ENCODE assay signal across 8 cellular contexts in genomic region chr3:114411811-114412803, GRCh38.
A peak's percentile ranks its signal among the peaks of the same experiment; 100 is the strongest.
DNase-seq lines count a peak whose midpoint lies in the region; ATAC-seq and TF ChIP-seq lines count a peak whose summit lies in the region.

No MANE protein-coding gene starts in this region.

- intact Hi-C loops in right cardiac atrium (cut with DNase I) = loop anchor here in 1 of 4 donors (2.0 kb wide), 1 partner anchor 49 kb away; no protein-coding TSS in a partner anchor
- intact Hi-C loops in colonic mucosa (cut with DNase I) = no loop called here
- intact Hi-C loops in lower leg skin (cut with DNase I; ENCODE audit: low total_unique reads) = no loop called here

- no peak for DNase-seq in GM13976 (ENCODE audit: low spot score)
- DNase-seq in activated CD4-positive, CD25-positive, alpha-beta regulatory T cell treated with anti-CD3 and anti-CD28 coated beads, Interleukin-2, amount 50 U/mL, for 72 hours = peak; percentile 33
- peak in 2 of 3 donors; percentile 32 to 56 for DNase-seq in right cardiac atrium
- DNase-seq in stromal cell of bone marrow (ENCODE audit: low read depth) = peak; percentile 61
- DNase-seq in colonic mucosa = no peak
- DNase-seq in lower leg skin (ENCODE audit: low spot score in 2 of 2) = no peak
- DNase-seq in NOMO-1 (lab: John Stamatoyannopoulos, UW; ENCODE audit: unreplicated experiment in 2 of 2) = no peak

- H3K27me3 ChIP-seq in right cardiac atrium (ENCODE audit: control insufficient read depth, insufficient read depth) = no peaks in the 10 kb centered on the region
- no peaks in the 10 kb centered on the region for H3K27me3 ChIP-seq in colonic mucosa

- TF ChIP-seq CTCF in GM13976 (IDR thresholded peaks at IDR 0.05; ENCODE audit: borderline replicate concordance, control extremely low read depth, extremely low read depth, insufficient read depth, missing control alignments) = peak; percentile 13
- no peak for TF ChIP-seq CTCF in colonic mucosa (IDR thresholded peaks at IDR 0.05)
- TF ChIP-seq CTCF in lower leg skin (IDR thresholded peaks at IDR 0.05) = no peak

- in situ Hi-C loops in GM13976 (cut with MboI; ENCODE audit: low sequenced_read_pairs, unreplicated experiment) = no loop called here

- WGBS in right cardiac atrium = 55% methylated on average over 9 of the region's 9 CpGs
- 55 to 56% methylated on average over 9 of the region's 9 CpGs for WGBS in lower leg skin, 2 donors

- H3K36me3 ChIP-seq in colonic mucosa = no peaks in the 10 kb centered on the region

- H3K4me3 ChIP-seq in right cardiac atrium (ENCODE audit: low read length) = no peak overlapping the region
- no peak overlapping the region for H3K4me3 ChIP-seq in colonic mucosa
- no peak overlapping the region for H3K4me3 ChIP-seq in lower leg skin (ENCODE audit: low read depth, poor library complexity, severe bottlenecking)

- H3K4me1 ChIP-seq in right cardiac atrium (ENCODE audit: control insufficient read depth, insufficient read depth, low read length) (peaks cover 9% of the 10 kb centered on the region), colonic mucosa (no peaks in the 10 kb centered on the region)

- H3K9me3 ChIP-seq in right cardiac atrium (ENCODE audit: control insufficient read depth, low read length) = no peaks in the 10 kb centered on the region
- no peaks in the 10 kb centered on the region for H3K9me3 ChIP-seq in colonic mucosa

- TF ChIP-seq POLR2A in lower leg skin (IDR thresholded peaks at IDR 0.05) = no peak

- no peak overlapping the region for H3K9ac ChIP-seq in colonic mucosa (ENCODE audit: low read depth in 2 of 2, low read length in 2 of 2)

- H3K27ac ChIP-seq in right cardiac atrium (ENCODE audit: low read length) (no peak overlapping the region), colonic mucosa (no peak overlapping the region)

- ATAC-seq in HG02610 (IDR thresholded peaks at IDR 0.05; ENCODE audit: unreplicated experiment) (peak; percentile 90), right cardiac atrium (peak; percentile 58 to 85)

Comparison
In these comparisons a context has a peak if more than half of its experiments do, and no peak if none do; other contexts are left out.
1. DNase-seq: peak in activated CD4-positive, CD25-positive, alpha-beta regulatory T cell treated with anti-CD3 and anti-CD28 coated beads, Interleukin-2, amount 50 U/mL, for 72 hours (single experiment), right cardiac atrium (2 of 3) and stromal cell of bone marrow (single experiment); none in GM13976 (single experiment), colonic mucosa (single experiment), lower leg skin (0 of 2) and NOMO-1 (0 of 2).